Comparison of ENCODE assay signal across 8 cellular contexts in the genomic region with DNA sequence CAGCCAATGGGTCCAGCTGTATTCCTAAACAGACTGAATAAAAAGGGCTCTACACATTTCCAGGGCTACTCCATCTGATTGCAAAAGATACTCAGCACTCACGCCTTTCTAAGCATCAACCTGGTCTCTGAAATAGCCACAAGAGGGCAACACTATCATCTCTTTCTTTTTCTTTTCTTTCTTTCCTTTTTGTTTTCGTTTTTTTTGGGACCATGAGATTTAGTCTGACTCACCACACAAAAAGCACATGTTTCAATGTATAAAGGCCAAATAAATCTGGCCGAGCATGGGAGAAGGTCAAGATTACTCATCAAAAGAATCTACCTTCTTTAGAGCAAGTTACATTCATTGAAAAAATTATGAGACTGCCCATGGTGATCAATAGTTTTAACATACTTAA.
DNase-seq lines count a peak whose midpoint lies in the region; ATAC-seq and TF ChIP-seq lines count a peak whose summit lies in the region.

No MANE protein-coding gene starts in this region.

- H2AK5ac ChIP-seq in mesendoderm (ENCODE audit: low read length): no peak overlapping the region

- H3K4ac ChIP-seq in mesendoderm (ENCODE audit: low read depth, low read length): no peak overlapping the region

- H3K4me3 ChIP-seq in body of pancreas (no peak overlapping the region), mesendoderm (ENCODE audit: low read length) (no peak overlapping the region)

- H3K36me3 ChIP-seq in body of pancreas (replicated peaks in 1 of 2; ENCODE audit: insufficient read depth in 1 of 2, low read depth in 2 of 2) (no peaks in the 10 kb centered on the region), mesendoderm (ENCODE audit: control insufficient read depth, insufficient read depth, low read length) (no peaks in the 10 kb centered on the region)

- H3K27ac ChIP-seq in body of pancreas: no peak overlapping the region
- no peak overlapping the region for H3K27ac ChIP-seq in mesendoderm (ENCODE audit: low read depth, low read length)

- no peaks in the 10 kb centered on the region for H3K9me3 ChIP-seq in body of pancreas

- no peak for TF ChIP-seq POLR2A in body of pancreas (IDR thresholded peaks at IDR 0.05)

- no peaks in the 10 kb centered on the region for H3K27me3 ChIP-seq in body of pancreas
- no peaks in the 10 kb centered on the region for H3K27me3 ChIP-seq in mesendoderm (ENCODE audit: insufficient read depth, low read length, poor library complexity)

- no peak overlapping the region for H2BK5ac ChIP-seq in mesendoderm (ENCODE audit: low read length)

- H3K4me1 ChIP-seq in body of pancreas (no peaks in the 10 kb centered on the region), mesendoderm (ENCODE audit: control insufficient read depth, low read depth, low read length) (peaks cover 5% of the 10 kb centered on the region)

- no peak overlapping the region for H3K56ac ChIP-seq in mesendoderm (ENCODE audit: low read length)

- no peak for ATAC-seq in body of pancreas
- ATAC-seq in GM21367 (IDR thresholded peaks at IDR 0.05; ENCODE audit: unreplicated experiment): no peak
- no peak for ATAC-seq in HG02852 (IDR thresholded peaks at IDR 0.05; ENCODE audit: unreplicated experiment)
- ATAC-seq in HG03457 (IDR thresholded peaks at IDR 0.05; ENCODE audit: unreplicated experiment): no peak

- H3K79me1 ChIP-seq in mesendoderm (ENCODE audit: low read length): no peaks in the 10 kb centered on the region

- H3K18ac ChIP-seq in mesendoderm (ENCODE audit: low read length): no peak overlapping the region

- H3K23ac ChIP-seq in mesendoderm (ENCODE audit: low read length): no peak overlapping the region

- no peak overlapping the region for H4K8ac ChIP-seq in mesendoderm (ENCODE audit: low read depth, low read length)

- H3K79me2 ChIP-seq in mesendoderm (ENCODE audit: control insufficient read depth, insufficient read depth, low read length): no peaks in the 10 kb centered on the region

- no peak overlapping the region for H4K5ac ChIP-seq in mesendoderm (ENCODE audit: low read length)

- no peak overlapping the region for H3K4me2 ChIP-seq in mesendoderm (ENCODE audit: low read length)

- TF ChIP-seq CTCF in body of pancreas (IDR thresholded peaks at IDR 0.05): peak in 5 of 7 experiments; percentile 23 to 50 (median 40)

- no peak overlapping the region for H2BK120ac ChIP-seq in mesendoderm (ENCODE audit: low read depth, low read length)

- 2 to 6% methylated on average over 3 of the region's 3 CpGs for WGBS in body of pancreas, 2 donors
- WGBS in mesendoderm (ENCODE audit: extremely low coverage, insufficient coverage, low lambda C conversion rate): no CpG with 5 or more reads among the region's 3 CpGs

- intact Hi-C loops in body of pancreas (cut with DNase I): no loop called here

- DNase-seq in DMS153 (lab: John Stamatoyannopoulos, UW) (peak; percentile 43), NCI-H1436 treated with DMSO at 0.1 percent for 48 hours (lab: John Stamatoyannopoulos, UW) (peak; percentile 23), body of pancreas (no peak), mesendoderm (peak; percentile 73)
- no peak for DNase-seq in stimulated activated naive CD4-positive, alpha-beta T cell (lab: John Stamatoyannopoulos, UW)

- H2BK15ac ChIP-seq in mesendoderm (replicated peaks; ENCODE audit: low read depth): no peak overlapping the region

- H3K9ac ChIP-seq in mesendoderm (ENCODE audit: low read length): no peak overlapping the region

Comparison
In these comparisons a context has a peak if more than half of its experiments do, and no peak if none do; other contexts are left out.
1. DNase-seq: peak in DMS153 (single experiment), NCI-H1436 treated with DMSO at 0.1 percent for 48 hours (single experiment) and mesendoderm (single experiment); none in body of pancreas (0 of 4) and stimulated activated naive CD4-positive, alpha-beta T cell (0 of 6).